8 cellular contexts compared by ENCODE assay signal in the genomic region with DNA sequence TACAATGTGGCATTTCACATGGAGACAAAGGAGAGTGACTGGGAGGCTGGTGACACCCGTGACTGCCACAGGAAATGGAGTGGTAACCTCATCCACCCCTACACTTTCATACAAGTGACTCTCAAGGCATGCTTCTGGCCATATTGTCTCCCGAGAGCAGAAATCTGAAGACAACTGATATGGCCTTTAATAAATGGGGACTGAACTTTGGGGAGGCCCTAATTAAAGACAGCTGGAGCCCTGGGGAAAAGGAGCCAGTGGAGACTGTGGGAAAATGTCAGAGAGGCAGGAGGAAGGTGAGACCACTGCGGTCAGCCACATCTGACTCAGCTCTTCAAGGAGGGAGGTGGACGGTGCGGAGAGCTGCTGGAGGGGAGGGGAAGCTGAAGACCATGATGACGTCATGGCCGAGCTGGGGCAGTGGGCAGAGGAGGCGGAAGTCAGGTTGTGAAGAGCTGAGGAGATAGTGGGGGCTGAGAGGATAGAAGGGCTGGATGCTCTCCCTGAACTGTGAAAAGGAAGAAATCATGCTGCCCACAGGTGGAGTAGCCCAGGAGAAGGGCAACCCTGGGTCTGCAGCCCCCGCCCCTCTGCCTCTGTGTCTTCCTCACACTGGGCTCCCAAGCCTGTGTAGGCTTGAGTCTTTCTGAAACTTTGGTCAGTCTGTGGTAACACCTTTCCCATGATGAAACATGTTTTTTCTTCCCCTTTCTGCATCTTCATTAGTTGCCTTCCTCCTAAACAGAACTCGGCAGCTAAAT. TPM values are rescaled to one million over a fixed set of nuclear protein-coding genes. Genes with fewer than 3 reads are reported as not detected.
DNase-seq lines count a peak whose midpoint lies in the region; ATAC-seq, FAIRE-seq and TF ChIP-seq lines count a peak whose summit lies in the region.

No MANE protein-coding gene starts in this region.

- SMC1A ChIA-PET in GM12878 (lab: Charles Lee; ENCODE audit: uncharacterized antibody, unreplicated experiment), result interaction anchor here (0.6 to 12.6 kb wide), 14 partner anchors 14 to 294 kb away, joined by 3 to 363 read pairs (median 4); a partner anchor contains a TSS

- H2AFZ ChIP-seq in GM12878 (ENCODE audit: control insufficient read depth, low read depth, low read length), result peak overlapping the region; percentile 31; the same call in 1 of the 2 replicates

- no peaks in the 10 kb centered on the region for H4K20me1 ChIP-seq in GM12878 (ENCODE audit: control insufficient read depth, insufficient read depth)

- WGBS in GM12878 (ENCODE audit: insufficient coverage, insufficient replicate concordance, low lambda C conversion rate, missing lambda C conversion rate), result under 1% methylated on average over 10 of the region's 10 CpGs
- WGBS in sigmoid colon, 2 donors, result 73 to 82% methylated on average over 10 of the region's 10 CpGs

- ATAC-seq in GM18909 (IDR thresholded peaks at IDR 0.05; ENCODE audit: poor library complexity, unreplicated experiment), result peak; percentile 53
- peak; percentile 71 for ATAC-seq in GM12878

- peak; percentile 62 for FAIRE-seq in GM12878 (lab: Jason Lieb, UNC)

- in situ Hi-C loops in GM12878 (cut with MboI), result no loop called here

- TF ChIP-seq CTCF in GM12878 (IDR thresholded peaks at IDR 0.05 in 2 of 3, conservative IDR thresholded peaks at IDR 0.05 in 1 of 3; ENCODE audit: control insufficient read depth in 2 of 3, extremely low read depth in 1 of 3, insufficient read depth in 1 of 3, low read depth in 3 of 3, low read length in 3 of 3) (no peak), sigmoid colon (IDR thresholded peaks at IDR 0.05) (no peak)

- H3K79me2 ChIP-seq in GM12878 (ENCODE audit: control insufficient read depth, insufficient read depth, low read length), result no peaks in the 10 kb centered on the region

- H3K27ac ChIP-seq in GM12878 (ENCODE audit: control insufficient read depth, insufficient read depth) (peak overlapping the region; percentile 64), sigmoid colon (peak overlapping the region in 1 of 4 donors; percentile 18)

- H3K36me3 ChIP-seq in GM12878 (ENCODE audit: control insufficient read depth in 2 of 2, insufficient read depth in 2 of 2, low read length in 1 of 2) (no peaks in the 10 kb centered on the region), MG63 (no peaks in the 10 kb centered on the region), sigmoid colon (no peaks in the 10 kb centered on the region)

- RAD21 ChIA-PET in GM12878 (lab: Charles Lee; ENCODE audit: unreplicated experiment), result interaction anchor here (0.6 to 8.5 kb wide), 12 partner anchors 14 to 307 kb away, joined by 3 to 188 read pairs (median 4); a partner anchor contains a TSS

- CTCF ChIA-PET in GM12878 (lab: Yijun Ruan, JAX), result interaction anchor here (0.6 to 9.8 kb wide), 11 partner anchors 14 to 135 kb away, joined by 3 to 152 read pairs (median 5); a partner anchor contains a TSS

- POLR2A ChIA-PET in GM12878 (lab: Charles Lee), result interaction anchor here (0.5 to 9.4 kb wide), 11 partner anchors 12 to 132 kb away, joined by 3 to 199 read pairs (median 5); a partner anchor contains a TSS

- DNase-seq in HK-2 (ENCODE audit: unreplicated experiment) (peak; percentile 71), GM12878 (ENCODE audit: low read depth, low spot score) (peak; percentile 89), posterior vena cava (ENCODE audit: low spot score) (peak; percentile 81), DMS 273 (lab: John Stamatoyannopoulos, UW; ENCODE audit: unreplicated experiment) (no peak), MG63 (no peak), sigmoid colon (no peak), midbrain (lab: John Stamatoyannopoulos, UW) (no peak)

- H3K4me1 ChIP-seq in GM12878 (ENCODE audit: control insufficient read depth, insufficient read depth, low read length), result peaks cover 61% of the 10 kb centered on the region
- H3K4me1 ChIP-seq in sigmoid colon, result peaks cover 0 to 28% (median 20%) of the 10 kb centered on the region in 4 donors

- intact Hi-C loops in GM12878 (cut with micrococcal nuclease; ENCODE audit: unreplicated experiment), result loop anchor here (1.0 to 5.0 kb wide), 3 partner anchors 14 to 238 kb away; a partner anchor contains a TSS
- intact Hi-C loops in posterior vena cava (cut with DNase I), result no loop called here
- intact Hi-C loops in sigmoid colon (cut with DNase I), result no loop called here

- TF ChIP-seq POLR2A in GM12878 (IDR thresholded peaks at IDR 0.05; ENCODE audit: low read depth, low read length) (no peak), sigmoid colon (IDR thresholded peaks at IDR 0.05) (no peak)

- H3K27me3 ChIP-seq in GM12878 (replicated peaks in 1 of 2; ENCODE audit: control insufficient read depth in 2 of 2, insufficient read depth in 2 of 2, low read length in 1 of 2) (no peaks in the 10 kb centered on the region), MG63 (no peaks in the 10 kb centered on the region), sigmoid colon (no peaks in the 10 kb centered on the region)

- H3K9ac ChIP-seq in GM12878 (ENCODE audit: control insufficient read depth, insufficient read depth, low read length), result no peak overlapping the region

- no peak for TF ChIP-seq RAD21 in GM12878 (IDR thresholded peaks at IDR 0.05; ENCODE audit: insufficient read depth, low read depth, low read length)

- H3K4me3 ChIP-seq in GM12878 (no peak overlapping the region), MG63 (no peak overlapping the region), sigmoid colon (no peak overlapping the region)

- BruUV-seq in GM12878 (replicated peaks; lab: Mats Ljungman, UMichigan), result no TSS peak

- no peaks in the 10 kb centered on the region; the same call in 1 of the 3 replicates for H3K9me3 ChIP-seq in GM12878 (replicated peaks; ENCODE audit: control insufficient read depth, insufficient read depth, low read length)
- no peaks in the 10 kb centered on the region for H3K9me3 ChIP-seq in MG63
- H3K9me3 ChIP-seq in sigmoid colon, result no peaks in the 10 kb centered on the region

- TF ChIP-seq EP300 in GM12878 (IDR thresholded peaks at IDR 0.05; ENCODE audit: borderline replicate concordance in 1 of 2, control insufficient read depth in 1 of 2, low read depth in 2 of 2, low read length in 2 of 2) (peak; percentile 25 to 72; a peak in 2 of 4 replicates), sigmoid colon (IDR thresholded peaks at IDR 0.05) (no peak)

- peak overlapping the region; percentile 42 for H3K4me2 ChIP-seq in GM12878 (ENCODE audit: control insufficient read depth, insufficient read depth)

RNA-seq across cellular contexts. Expression of a gene that starts 14.0 kb away (rescaled TPM):
- total RNA-seq in GM12878 (2013; cell fraction: nucleolus; rRNA removed), result 173 and 175 TPM in 2 replicates
- 85.5 and 99.5 TPM in 2 replicates for total RNA-seq in GM12878 (2014; rRNA removed)
- 95.7 and 98.4 TPM in 2 replicates for total RNA-seq in GM12878 (2014; rRNA removed; fragmentation: Illumina TruSeq; extraction: Trizol)
- total RNA-seq in GM12878 (2021), result 68.8 and 71.1 TPM in 2 replicates
- 19.4 TPM for polyA plus RNA-seq in GM12878 (2011; ENCODE audit: low read depth)
- 256 and 273 TPM in 2 replicates for polyA plus RNA-seq in GM12878 (2011; rRNA removed)
- polyA plus RNA-seq in GM12878 (2011; cell fraction: cytosol; rRNA removed), result 202 and 240 TPM in 2 replicates
- polyA plus RNA-seq in GM12878 (2011; cell fraction: nucleus; rRNA removed), result 192 and 214 TPM in 2 replicates
- polyA plus RNA-seq in GM12878 (2012), result 24.9 and 29.9 TPM in 2 replicates
- 96.9 and 98.4 TPM in 2 replicates for polyA plus RNA-seq in GM12878 (2014; fragmentation: Illumina TruSeq; extraction: Trizol)
- 10 to 100 TPM; 31.4 to 61.2 TPM for polyA plus RNA-seq in GM12878 (2014; fragmentation: Nextera tagmentation; extraction: Ambion mirVana)
- polyA plus RNA-seq in GM12878 (2014; rRNA removed), result 82.0 and 91.3 TPM in 2 replicates
- polyA plus RNA-seq in GM12878 (2016; fragmentation: Nextera tagmentation; extraction: Ambion mirVana), result 10 to 100 TPM; 43.4 to 49.1 TPM
- 214 and 342 TPM in 2 replicates for polyA minus RNA-seq in GM12878 (2011; rRNA and poly(A)+ RNA removed)
- 62.0 and 76.6 TPM in 2 replicates for polyA minus RNA-seq in GM12878 (2011; cell fraction: cytosol; rRNA and poly(A)+ RNA removed)
- 58.5 and 84.8 TPM in 2 replicates for polyA minus RNA-seq in GM12878 (2011; cell fraction: nucleus; rRNA and poly(A)+ RNA removed)
- total RNA-seq in posterior vena cava, result 10 to 100 TPM; 12.8 to 26.2 TPM
- 0.53 and 0.64 TPM in 2 replicates for total RNA-seq in MG63 (2014; rRNA removed; shearing (Covaris generic); ENCODE audit: low replicate concordance)
- 10 to 100 TPM in 3 of 4 donors, 1 to 10 TPM in 1; 5.0 to 16.3 (median 12.5) TPM for total RNA-seq in sigmoid colon
- 1 to 10 TPM; 6.0 to 9.2 (median 7.0) TPM for polyA plus RNA-seq in sigmoid colon

RNA-seq across cellular contexts. Expression of a gene that starts 31.4 kb away (rescaled TPM):
- 63.2 and 67.3 TPM in 2 replicates for total RNA-seq in GM12878 (2013; cell fraction: nucleolus; rRNA removed)
- total RNA-seq in GM12878 (2014; rRNA removed) (306 and 348 TPM in 2 replicates), GM12878 (2014; rRNA removed; fragmentation: Illumina TruSeq; extraction: Trizol) (313 and 325 TPM in 2 replicates), GM12878 (2021) (281 and 291 TPM in 2 replicates), posterior vena cava (100 to 1,000 TPM; 118 TPM), sigmoid colon (10 to 100 TPM; 57.3 to 95.6 (median 90.1) TPM)
- 98.1 TPM for polyA plus RNA-seq in GM12878 (2011; ENCODE audit: low read depth)
- polyA plus RNA-seq in GM12878 (2011; rRNA removed) (469 and 611 TPM in 2 replicates), GM12878 (2014; fragmentation: Illumina TruSeq; extraction: Trizol) (296 and 313 TPM in 2 replicates), GM12878 (2014; fragmentation: Nextera tagmentation; extraction: Ambion mirVana) (100 to 1,000 TPM; 246 to 274 TPM), GM12878 (2014; rRNA removed) (238 and 284 TPM in 2 replicates), GM12878 (2016; fragmentation: Nextera tagmentation; extraction: Ambion mirVana) (100 to 1,000 TPM; 752 to 784 TPM), sigmoid colon (100 to 1,000 TPM; 161 to 278 (median 175) TPM)
- 138 and 175 TPM in 2 replicates for polyA plus RNA-seq in GM12878 (2011; cell fraction: cytosol; rRNA removed)
- polyA plus RNA-seq in GM12878 (2011; cell fraction: nucleus; rRNA removed), result 86.4 and 101 TPM in 2 replicates
- 217 and 241 TPM in 2 replicates for polyA plus RNA-seq in GM12878 (2012)
- 90.1 and 117 TPM in 2 replicates for polyA minus RNA-seq in GM12878 (2011; rRNA and poly(A)+ RNA removed)
- polyA minus RNA-seq in GM12878 (2011; cell fraction: cytosol; rRNA and poly(A)+ RNA removed), result 118 and 126 TPM in 2 replicates
- polyA minus RNA-seq in GM12878 (2011; cell fraction: nucleus; rRNA and poly(A)+ RNA removed), result 47.9 and 94.0 TPM in 2 replicates
- total RNA-seq in MG63 (2014; rRNA removed; shearing (Covaris generic); ENCODE audit: low replicate concordance), result 232 and 372 TPM in 2 replicates

RNA-seq across cellular contexts. Expression of a gene that starts 48.9 kb away (rescaled TPM):
- not detected in 2 replicates for total RNA-seq in GM12878 (2013; cell fraction: nucleolus; rRNA removed)
- 0.06 TPM in 1 of 2 replicates, not detected in the other for total RNA-seq in GM12878 (2014; rRNA removed)
- total RNA-seq in GM12878 (2014; rRNA removed; fragmentation: Illumina TruSeq; extraction: Trizol), result not detected in 2 replicates
- not detected in 2 replicates for total RNA-seq in GM12878 (2021)
- not detected for polyA plus RNA-seq in GM12878 (2011; ENCODE audit: low read depth)
- 0.03 and 0.07 TPM in 2 replicates for polyA plus RNA-seq in GM12878 (2011; rRNA removed)
- polyA plus RNA-seq in GM12878 (2011; cell fraction: cytosol; rRNA removed), result not detected in 2 replicates
- polyA plus RNA-seq in GM12878 (2011; cell fraction: nucleus; rRNA removed), result 0.03 TPM in 1 of 2 replicates, not detected in the other
- polyA plus RNA-seq in GM12878 (2012), result 0.04 and 0.09 TPM in 2 replicates
- polyA plus RNA-seq in GM12878 (2014; fragmentation: Illumina TruSeq; extraction: Trizol), result 0.04 and 0.13 TPM in 2 replicates
- under 1 TPM in 1 of 2 experiments, not detected in 1; 0.05 TPM for polyA plus RNA-seq in GM12878 (2014; fragmentation: Nextera tagmentation; extraction: Ambion mirVana)
- polyA plus RNA-seq in GM12878 (2014; rRNA removed), result not detected in 2 replicates
- polyA plus RNA-seq in GM12878 (2016; fragmentation: Nextera tagmentation; extraction: Ambion mirVana), result under 1 TPM in 1 of 2 experiments, not detected in 1; 0.25 TPM
- not detected in 2 replicates for polyA minus RNA-seq in GM12878 (2011; rRNA and poly(A)+ RNA removed)
- polyA minus RNA-seq in GM12878 (2011; cell fraction: cytosol; rRNA and poly(A)+ RNA removed), result not detected in 2 replicates
- polyA minus RNA-seq in GM12878 (2011; cell fraction: nucleus; rRNA and poly(A)+ RNA removed), result 0.19 and 0.36 TPM in 2 replicates
- not detected for total RNA-seq in posterior vena cava
- not detected in 2 replicates for total RNA-seq in MG63 (2014; rRNA removed; shearing (Covaris generic); ENCODE audit: low replicate concordance)
- not detected for total RNA-seq in sigmoid colon
- polyA plus RNA-seq in sigmoid colon, result under 1 TPM in 1 of 3 donors, not detected in 2; 0.10 TPM

Comparison
In these comparisons a context has a peak if more than half of its experiments do, and no peak if none do; other contexts are left out.
1. DNase-seq: peak in HK-2 (single experiment), GM12878 (single experiment) and posterior vena cava (single experiment); none in DMS 273 (single experiment), MG63 (single experiment), sigmoid colon (single experiment) and midbrain (single experiment).